ENCODE assay signal across 8 cellular contexts in the genomic region with DNA sequence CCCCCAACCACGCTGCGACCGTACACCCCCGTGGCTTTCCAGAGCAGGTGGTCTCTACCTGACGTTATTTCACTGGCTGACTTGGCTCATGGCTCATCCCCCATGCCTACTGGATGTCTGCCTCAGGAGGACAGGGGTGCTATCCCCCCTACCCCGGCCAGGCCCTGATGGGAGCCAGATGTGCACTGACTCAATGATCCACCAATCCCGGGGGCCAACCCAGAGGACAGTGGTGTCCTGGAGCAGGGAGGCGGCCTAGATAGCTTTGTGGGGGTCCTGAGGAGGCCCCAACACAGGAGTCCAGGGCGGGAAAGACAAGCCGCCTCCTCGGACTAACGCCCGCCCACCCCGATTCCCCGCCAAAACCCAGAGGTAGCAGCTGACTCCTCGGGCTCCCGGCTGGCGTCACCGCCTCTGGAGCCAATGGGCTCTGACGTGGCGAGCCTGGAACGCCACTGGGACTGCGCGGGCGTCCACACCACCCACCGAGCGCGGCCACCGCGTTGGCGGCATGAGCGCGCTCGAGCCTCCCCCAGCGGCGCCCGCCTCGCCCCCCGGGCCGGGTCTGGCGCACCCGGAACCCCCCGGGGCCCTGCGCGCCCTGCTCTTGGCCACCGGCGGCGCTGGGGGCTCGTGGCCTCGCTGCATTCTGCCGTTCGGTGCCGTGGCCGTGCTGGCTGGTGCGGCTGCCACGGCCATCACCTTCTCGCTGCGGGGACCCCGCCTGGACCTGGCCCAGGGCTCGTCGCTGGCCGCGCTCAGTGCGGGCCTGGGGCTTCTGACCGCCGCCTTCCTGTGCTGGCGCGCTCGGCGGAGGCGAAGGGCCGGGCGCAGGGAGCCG. TPM values are rescaled to one million over a fixed set of nuclear protein-coding genes. Genes with fewer than 3 reads are reported as not detected.
DNase-seq lines count a peak whose midpoint lies in the region; ATAC-seq, FAIRE-seq and TF ChIP-seq lines count a peak whose summit lies in the region.

No MANE protein-coding gene starts in this region.

- peak; percentile 38 for ATAC-seq in WTC11
- no peak for ATAC-seq in HG03159 (IDR thresholded peaks at IDR 0.05; ENCODE audit: unreplicated experiment)
- ATAC-seq in HG03108 (IDR thresholded peaks at IDR 0.05; ENCODE audit: unreplicated experiment), result no peak

- POLR2A ChIA-PET in WTC11 (lab: Charles Lee), result interaction anchor here (0.6 to 3.3 kb wide), 4 partner anchors 8 to 1136 kb away, joined by 3 to 15 read pairs (median 4); partner anchors contain the start of gene TEDC2

- H3K4me3 Mint-ChIP-seq in WTC11, result peak overlapping the region; percentile 49

- CTCF ChIA-PET in WTC11 (lab: Charles Lee), result interaction anchor here (1.0 to 5.9 kb wide), 5 partner anchors 27 to 216 kb away, joined by 3 to 53 read pairs (median 6); partner anchors contain the start of genes ATP6V0C, CCNF and ECI1

- no peaks in the 10 kb centered on the region for H3K9me3 Mint-ChIP-seq in WTC11

- H3K27ac Mint-ChIP-seq in WTC11, result no peak overlapping the region

- FAIRE-seq in frontal cortex (lab: Jason Lieb, UNC), result no peak

- peaks cover 14% of the 10 kb centered on the region for H3K4me1 Mint-ChIP-seq in WTC11

- H3K27me3 Mint-ChIP-seq in WTC11 (ENCODE audit: low read depth), result peaks cover 28% of the 10 kb centered on the region

- peak; percentile 53 for DNase-seq in stimulated activated CD4-positive, alpha-beta T cell treated with anti-CD3 and anti-CD28 coated beads, Interleukin-15, amount 100 ng/mL, for 24 hours
- DNase-seq in stimulated activated CD4-positive, alpha-beta T cell treated with anti-CD3 and anti-CD28 coated beads, Interleukin-4, amount 100 ng/mL, for 4 hours, result no peak
- DNase-seq in NCI-H146 treated with DMSO at 0.1 percent for 48 hours (lab: John Stamatoyannopoulos, UW; ENCODE audit: unreplicated experiment) (peak; percentile 78), WTC11 (ENCODE audit: low spot score) (peak; percentile 73), frontal cortex (ENCODE audit: low spot score in 2 of 2) (peak; percentile 79 to 93), nucleus accumbens (lab: John Stamatoyannopoulos, UW) (peak in 42 of 56 donors; percentile 10 to 78 (median 52))

- TF ChIP-seq CTCF in WTC11 (IDR thresholded peaks at IDR 0.05), result no peak

- H3K36me3 Mint-ChIP-seq in WTC11, result peaks cover 6% of the 10 kb centered on the region; the same call in 1 of the 2 replicates

TF ChIP-seq in WTC11, 78 proteins besides CTCF, POLR2A, EP300 and RAD21 (continues in another document):
- 0 out of 2 replicates have a peak, but pooled peaks have one; percentile 18 for TF ChIP-seq ZBTB21 (CRISPR knock-in tag; IDR thresholded peaks at IDR 0.05; ENCODE audit: borderline replicate concordance)
- 0 out of 2 replicates have a peak, but pooled peaks have one; percentile 33 for TF ChIP-seq KAT7 (CRISPR knock-in tag; IDR thresholded peaks at IDR 0.05; ENCODE audit: borderline replicate concordance)
- TF ChIP-seq ZBTB43 (CRISPR knock-in tag; IDR thresholded peaks at IDR 0.05), result 0 out of 2 replicates have a peak, but pooled peaks have one; percentile 14
- no peak for TF ChIP-seq E2F1 (CRISPR knock-in tag; IDR thresholded peaks at IDR 0.05)
- TF ChIP-seq PRDM15 (CRISPR knock-in tag; IDR thresholded peaks at IDR 0.05), result no peak
- TF ChIP-seq, protein P1, sequence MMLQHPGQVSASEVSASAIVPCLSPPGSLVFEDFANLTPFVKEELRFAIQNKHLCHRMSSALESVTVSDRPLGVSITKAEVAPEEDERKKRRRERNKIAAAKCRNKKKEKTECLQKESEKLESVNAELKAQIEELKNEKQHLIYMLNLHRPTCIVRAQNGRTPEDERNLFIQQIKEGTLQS (CRISPR knock-in tag; conservative IDR thresholded peaks at IDR 0.05), result no peak
- no peak for TF ChIP-seq ATF2 (CRISPR knock-in tag; IDR thresholded peaks at IDR 0.05; ENCODE audit: borderline replicate concordance, low read depth)

RNA-seq across cellular contexts. Expression of gene NTN3, which starts 3.6 kb away (rescaled TPM):
- 0.82 to 0.92 TPM (median 0.89 TPM) in 3 replicates for total RNA-seq in WTC11 (2021)
- 3.3 TPM for total RNA-seq in frontal cortex

RNA-seq across cellular contexts. Expression of gene TBC1D24, which starts 7.4 kb away (rescaled TPM):
- total RNA-seq in WTC11 (2021), result 17.3 to 21.0 TPM (median 17.8 TPM) in 3 replicates
- 24.5 TPM for total RNA-seq in frontal cortex

RNA-seq across cellular contexts. Expression of gene TEDC2, which starts 7.6 kb away (rescaled TPM):
- total RNA-seq in WTC11 (2021) (51.7 to 61.6 TPM (median 51.9 TPM) in 3 replicates), frontal cortex (7.7 TPM)

RNA-seq across cellular contexts. Expression of gene CCNF, which starts 38.3 kb away (rescaled TPM):
- total RNA-seq in WTC11 (2021) (53.5 to 65.7 TPM (median 54.7 TPM) in 3 replicates), frontal cortex (12.6 TPM)

RNA-seq across cellular contexts. Expression of gene ATP6V0C, which starts 46.2 kb away (rescaled TPM):
- total RNA-seq in WTC11 (2021), result 193 to 212 TPM (median 193 TPM) in 3 replicates
- 10.6 TPM for total RNA-seq in frontal cortex

Comparison
In these comparisons a context has a peak if more than half of its experiments do, and no peak if none do; other contexts are left out.
1. DNase-seq: peak in stimulated activated CD4-positive, alpha-beta T cell treated with anti-CD3 and anti-CD28 coated beads, Interleukin-15, amount 100 ng/mL, for 24 hours (single experiment), NCI-H146 treated with DMSO at 0.1 percent for 48 hours (single experiment), WTC11 (single experiment), frontal cortex (2 of 2) and nucleus accumbens (42 of 56); none in stimulated activated CD4-positive, alpha-beta T cell treated with anti-CD3 and anti-CD28 coated beads, Interleukin-4, amount 100 ng/mL, for 4 hours (0 of 2).